In the genomic region with DNA sequence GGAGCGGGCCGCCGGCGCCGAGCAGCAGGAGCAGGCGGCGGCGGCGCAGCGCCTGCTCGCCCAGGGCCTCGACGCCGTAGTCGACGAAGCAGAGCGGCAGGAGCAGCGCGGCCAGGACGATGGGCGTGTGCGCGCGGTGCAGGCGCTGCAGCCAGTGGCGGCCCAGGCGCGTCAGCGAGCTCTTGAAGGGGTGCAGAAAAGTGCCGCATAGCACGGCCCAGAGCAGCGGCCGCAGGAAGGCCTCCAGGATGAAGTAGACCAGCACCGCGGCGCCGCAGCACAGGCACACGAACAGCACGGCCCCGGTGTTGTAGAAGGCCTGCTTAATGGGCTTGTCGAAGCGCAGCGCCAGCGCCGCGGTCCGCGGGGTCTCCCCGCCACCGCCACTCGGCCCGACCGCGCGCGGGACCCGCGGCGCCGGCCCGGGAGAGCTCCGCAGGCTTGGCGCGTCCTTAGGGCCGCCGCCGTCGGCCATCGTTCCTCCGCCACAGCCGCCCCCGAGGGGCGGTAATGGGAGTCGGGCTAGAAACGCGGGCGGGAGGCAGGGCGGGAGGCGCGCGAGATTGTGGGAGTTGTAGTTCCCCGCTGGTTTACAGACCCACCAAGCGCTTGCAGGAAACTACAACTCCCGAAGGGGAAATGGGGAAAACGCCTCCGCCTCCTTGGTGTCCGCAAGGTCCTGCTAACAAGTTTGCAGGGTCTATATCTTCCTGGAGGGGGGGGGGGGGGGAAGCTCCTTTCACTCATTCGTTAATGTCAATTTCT, we compare ENCODE assay signal across 1 cellular context.
TF ChIP-seq lines count a peak whose summit lies in the region.

A gene (minus strand): TSS at position 509 of the 765 bp plus-strand sequence. CDS start 34 bp downstream, at position 475.

TF ChIP-seq in K562, 482 proteins besides CTCF, POLR2A, EP300 and RAD21 (continued from another document and continues in another):
- TF ChIP-seq, protein P1, sequence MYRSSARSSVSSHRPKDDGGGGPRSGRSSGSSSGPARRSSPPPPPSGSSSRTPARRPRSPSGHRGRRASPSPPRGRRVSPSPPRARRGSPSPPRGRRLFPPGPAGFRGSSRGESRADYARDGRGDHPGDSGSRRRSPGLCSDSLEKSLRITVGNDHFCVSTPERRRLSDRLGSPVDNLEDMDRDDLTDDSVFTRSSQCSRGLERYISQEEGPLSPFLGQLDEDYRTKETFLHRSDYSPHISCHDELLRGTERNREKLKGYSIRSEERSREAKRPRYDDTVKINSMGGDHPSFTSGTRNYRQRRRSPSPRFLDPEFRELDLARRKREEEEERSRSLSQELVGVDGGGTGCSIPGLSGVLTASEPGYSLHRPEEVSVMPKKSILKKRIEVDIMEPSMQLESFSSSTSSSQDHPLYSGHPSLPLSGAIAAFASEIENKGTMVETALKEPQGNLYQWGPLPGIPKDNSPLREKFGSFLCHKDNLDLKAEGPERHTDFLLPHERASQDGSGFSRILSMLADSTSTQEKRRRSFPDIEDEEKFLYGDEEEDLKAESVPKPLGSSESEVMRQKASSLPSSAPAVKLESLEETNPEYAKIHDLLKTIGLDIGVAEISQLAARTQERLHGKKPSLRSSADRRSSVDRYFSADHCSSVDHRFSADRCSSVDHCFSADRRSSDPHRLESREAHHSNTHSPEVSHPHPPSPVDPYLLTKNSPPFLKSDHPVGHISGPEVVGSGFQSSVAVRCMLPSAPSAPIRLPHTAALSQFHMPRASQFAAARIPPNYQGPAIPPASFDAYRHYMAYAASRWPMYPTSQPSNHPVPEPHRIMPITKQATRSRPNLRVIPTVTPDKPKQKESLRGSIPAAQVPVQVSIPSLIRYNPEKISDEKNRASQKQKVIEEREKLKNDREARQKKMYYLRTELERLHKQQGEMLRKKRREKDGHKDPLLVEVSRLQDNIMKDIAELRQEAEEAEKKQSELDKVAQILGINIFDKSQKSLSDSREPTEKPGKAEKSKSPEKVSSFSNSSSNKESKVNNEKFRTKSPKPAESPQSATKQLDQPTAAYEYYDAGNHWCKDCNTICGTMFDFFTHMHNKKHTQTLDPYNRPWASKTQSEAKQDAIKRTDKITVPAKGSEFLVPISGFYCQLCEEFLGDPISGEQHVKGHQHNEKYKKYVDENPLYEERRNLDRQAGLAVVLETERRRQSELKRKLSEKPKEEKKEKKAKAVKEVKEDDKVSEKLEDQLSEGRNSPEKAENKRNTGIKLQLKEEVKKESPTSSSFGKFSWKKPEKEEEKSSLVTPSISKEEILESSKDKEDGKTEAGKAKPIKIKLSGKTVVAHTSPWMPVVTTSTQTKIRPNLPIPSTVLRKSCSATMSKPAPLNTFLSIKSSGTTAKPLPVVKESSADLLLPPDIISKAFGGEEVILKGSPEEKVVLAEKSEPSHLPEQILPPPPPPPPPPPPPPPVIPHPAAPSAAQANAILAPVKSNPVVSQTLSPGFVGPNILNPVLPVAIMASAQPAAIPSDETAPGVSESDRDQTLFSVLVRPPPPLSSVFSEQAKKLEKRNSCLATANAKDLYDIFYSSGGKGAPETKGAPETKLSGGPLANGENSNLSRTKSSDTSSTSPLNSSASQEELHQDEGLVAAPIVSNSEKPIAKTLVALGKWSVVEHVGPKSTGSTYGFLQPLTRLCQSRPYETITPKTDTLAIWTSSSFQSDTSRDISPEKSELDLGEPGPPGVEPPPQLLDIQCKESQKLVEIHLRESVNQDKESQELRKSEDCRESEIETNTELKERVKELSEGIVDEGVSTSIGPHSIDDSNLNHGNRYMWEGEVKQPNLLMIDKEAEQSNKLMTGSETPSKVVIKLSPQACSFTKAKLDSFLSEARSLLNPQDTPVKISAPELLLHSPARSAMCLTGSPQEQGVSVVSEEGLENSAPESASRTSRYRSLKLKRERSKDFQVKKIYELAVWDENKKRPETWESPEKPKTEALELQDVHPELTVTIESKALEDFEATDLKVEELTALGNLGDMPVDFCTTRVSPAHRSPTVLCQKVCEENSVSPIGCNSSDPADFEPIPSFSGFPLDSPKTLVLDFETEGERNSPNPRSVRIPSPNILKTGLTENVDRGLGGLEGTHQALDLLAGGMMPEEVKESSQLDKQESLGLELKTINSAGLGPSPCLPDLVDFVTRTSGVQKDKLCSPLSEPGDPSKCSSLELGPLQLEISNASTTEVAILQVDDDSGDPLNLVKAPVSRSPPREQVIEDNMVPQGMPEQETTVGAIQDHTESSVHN (IDR thresholded peaks at IDR 0.05; ENCODE audit: borderline replicate concordance in 1 of 2, low read depth in 1 of 2), result no peak
- TF ChIP-seq HDAC8 (tag; IDR thresholded peaks at IDR 0.05) (peak; percentile 61; the same call in 1 of the 2 replicates), YBX1 (IDR thresholded peaks at IDR 0.05) (no peak), ZNF316 (IDR thresholded peaks at IDR 0.05) (0 out of 2 replicates have a peak, but pooled peaks have one; percentile 6), NRF1 (conservative IDR thresholded peaks at IDR 0.05 in 1 of 2, IDR thresholded peaks at IDR 0.05 in 1 of 2) (peak in 1 of 2 experiments; percentile 68; a peak in 2 of 4 replicates), SMAD2 (IDR thresholded peaks at IDR 0.05; ENCODE audit: low read depth, low read length) (no peak), GABPB2 (CRISPR knock-in tag; conservative IDR thresholded peaks at IDR 0.05) (no peak), ZNF717 (CRISPR knock-in tag; IDR thresholded peaks at IDR 0.05) (no peak), BRD9 (IDR thresholded peaks at IDR 0.05; ENCODE audit: low read depth, partially characterized antibody) (no peak), DIDO1 (tag; IDR thresholded peaks at IDR 0.05; ENCODE audit: low read depth) (0 out of 2 replicates have a peak, but pooled peaks have one; percentile 53), ZNF24 (IDR thresholded peaks at IDR 0.05) (peak; percentile 41; the same call in 1 of the 2 replicates), ATF1 (CRISPR knock-in tag; IDR thresholded peaks at IDR 0.05) (no peak), ATF1 (tag; IDR thresholded peaks at IDR 0.05) (peak; percentile 79), POLR2B (IDR thresholded peaks at IDR 0.05; ENCODE audit: low read depth, partially characterized antibody) (no peak), HNRNPL (IDR thresholded peaks at IDR 0.05; ENCODE audit: low read depth, low read length) (no peak), NFE2 (IDR thresholded peaks at IDR 0.05; ENCODE audit: low read depth) (no peak), BRD4 (IDR thresholded peaks at IDR 0.05) (no peak), CC2D1A (IDR thresholded peaks at IDR 0.05) (peak; percentile 80), ARHGAP35 (IDR thresholded peaks at IDR 0.05; ENCODE audit: partially characterized antibody) (peak; percentile 81), NEUROD1 (IDR thresholded peaks at IDR 0.05; ENCODE audit: borderline replicate concordance, low read depth, low read length, partially characterized antibody) (peak; percentile 73), BCL6 (CRISPR knock-in tag; IDR thresholded peaks at IDR 0.05) (no peak), PHF20 (IDR thresholded peaks at IDR 0.05; ENCODE audit: partially characterized antibody) (no peak), ESRRB (CRISPR knock-in tag; IDR thresholded peaks at IDR 0.05; ENCODE audit: borderline replicate concordance) (no peak), HIVEP1 (CRISPR knock-in tag; IDR thresholded peaks at IDR 0.05) (no peak), NUFIP1 (IDR thresholded peaks at IDR 0.05; ENCODE audit: partially characterized antibody) (no peak), TCF7 (IDR thresholded peaks at IDR 0.05; ENCODE audit: borderline replicate concordance) (no peak), POLR2G (IDR thresholded peaks at IDR 0.05; ENCODE audit: low read depth, low read length) (peak; percentile 94), POLR2AphosphoS5 (IDR thresholded peaks at IDR 0.05; ENCODE audit: control insufficient read depth, insufficient read depth, low read depth, low read length) (peak; percentile 82), ZNF143 (CRISPR knock-in tag; IDR thresholded peaks at IDR 0.05) (peak; percentile 93)
- TF ChIP-seq, protein P2, sequence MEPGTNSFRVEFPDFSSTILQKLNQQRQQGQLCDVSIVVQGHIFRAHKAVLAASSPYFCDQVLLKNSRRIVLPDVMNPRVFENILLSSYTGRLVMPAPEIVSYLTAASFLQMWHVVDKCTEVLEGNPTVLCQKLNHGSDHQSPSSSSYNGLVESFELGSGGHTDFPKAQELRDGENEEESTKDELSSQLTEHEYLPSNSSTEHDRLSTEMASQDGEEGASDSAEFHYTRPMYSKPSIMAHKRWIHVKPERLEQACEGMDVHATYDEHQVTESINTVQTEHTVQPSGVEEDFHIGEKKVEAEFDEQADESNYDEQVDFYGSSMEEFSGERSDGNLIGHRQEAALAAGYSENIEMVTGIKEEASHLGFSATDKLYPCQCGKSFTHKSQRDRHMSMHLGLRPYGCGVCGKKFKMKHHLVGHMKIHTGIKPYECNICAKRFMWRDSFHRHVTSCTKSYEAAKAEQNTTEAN (CRISPR knock-in tag; IDR thresholded peaks at IDR 0.05), result peak; percentile 9; the same call in 1 of the 2 replicates
- TF ChIP-seq, protein P3, sequence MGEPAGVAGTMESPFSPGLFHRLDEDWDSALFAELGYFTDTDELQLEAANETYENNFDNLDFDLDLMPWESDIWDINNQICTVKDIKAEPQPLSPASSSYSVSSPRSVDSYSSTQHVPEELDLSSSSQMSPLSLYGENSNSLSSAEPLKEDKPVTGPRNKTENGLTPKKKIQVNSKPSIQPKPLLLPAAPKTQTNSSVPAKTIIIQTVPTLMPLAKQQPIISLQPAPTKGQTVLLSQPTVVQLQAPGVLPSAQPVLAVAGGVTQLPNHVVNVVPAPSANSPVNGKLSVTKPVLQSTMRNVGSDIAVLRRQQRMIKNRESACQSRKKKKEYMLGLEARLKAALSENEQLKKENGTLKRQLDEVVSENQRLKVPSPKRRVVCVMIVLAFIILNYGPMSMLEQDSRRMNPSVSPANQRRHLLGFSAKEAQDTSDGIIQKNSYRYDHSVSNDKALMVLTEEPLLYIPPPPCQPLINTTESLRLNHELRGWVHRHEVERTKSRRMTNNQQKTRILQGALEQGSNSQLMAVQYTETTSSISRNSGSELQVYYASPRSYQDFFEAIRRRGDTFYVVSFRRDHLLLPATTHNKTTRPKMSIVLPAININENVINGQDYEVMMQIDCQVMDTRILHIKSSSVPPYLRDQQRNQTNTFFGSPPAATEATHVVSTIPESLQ (CRISPR knock-in tag; IDR thresholded peaks at IDR 0.05), result no peak
- TF ChIP-seq, protein P4, sequence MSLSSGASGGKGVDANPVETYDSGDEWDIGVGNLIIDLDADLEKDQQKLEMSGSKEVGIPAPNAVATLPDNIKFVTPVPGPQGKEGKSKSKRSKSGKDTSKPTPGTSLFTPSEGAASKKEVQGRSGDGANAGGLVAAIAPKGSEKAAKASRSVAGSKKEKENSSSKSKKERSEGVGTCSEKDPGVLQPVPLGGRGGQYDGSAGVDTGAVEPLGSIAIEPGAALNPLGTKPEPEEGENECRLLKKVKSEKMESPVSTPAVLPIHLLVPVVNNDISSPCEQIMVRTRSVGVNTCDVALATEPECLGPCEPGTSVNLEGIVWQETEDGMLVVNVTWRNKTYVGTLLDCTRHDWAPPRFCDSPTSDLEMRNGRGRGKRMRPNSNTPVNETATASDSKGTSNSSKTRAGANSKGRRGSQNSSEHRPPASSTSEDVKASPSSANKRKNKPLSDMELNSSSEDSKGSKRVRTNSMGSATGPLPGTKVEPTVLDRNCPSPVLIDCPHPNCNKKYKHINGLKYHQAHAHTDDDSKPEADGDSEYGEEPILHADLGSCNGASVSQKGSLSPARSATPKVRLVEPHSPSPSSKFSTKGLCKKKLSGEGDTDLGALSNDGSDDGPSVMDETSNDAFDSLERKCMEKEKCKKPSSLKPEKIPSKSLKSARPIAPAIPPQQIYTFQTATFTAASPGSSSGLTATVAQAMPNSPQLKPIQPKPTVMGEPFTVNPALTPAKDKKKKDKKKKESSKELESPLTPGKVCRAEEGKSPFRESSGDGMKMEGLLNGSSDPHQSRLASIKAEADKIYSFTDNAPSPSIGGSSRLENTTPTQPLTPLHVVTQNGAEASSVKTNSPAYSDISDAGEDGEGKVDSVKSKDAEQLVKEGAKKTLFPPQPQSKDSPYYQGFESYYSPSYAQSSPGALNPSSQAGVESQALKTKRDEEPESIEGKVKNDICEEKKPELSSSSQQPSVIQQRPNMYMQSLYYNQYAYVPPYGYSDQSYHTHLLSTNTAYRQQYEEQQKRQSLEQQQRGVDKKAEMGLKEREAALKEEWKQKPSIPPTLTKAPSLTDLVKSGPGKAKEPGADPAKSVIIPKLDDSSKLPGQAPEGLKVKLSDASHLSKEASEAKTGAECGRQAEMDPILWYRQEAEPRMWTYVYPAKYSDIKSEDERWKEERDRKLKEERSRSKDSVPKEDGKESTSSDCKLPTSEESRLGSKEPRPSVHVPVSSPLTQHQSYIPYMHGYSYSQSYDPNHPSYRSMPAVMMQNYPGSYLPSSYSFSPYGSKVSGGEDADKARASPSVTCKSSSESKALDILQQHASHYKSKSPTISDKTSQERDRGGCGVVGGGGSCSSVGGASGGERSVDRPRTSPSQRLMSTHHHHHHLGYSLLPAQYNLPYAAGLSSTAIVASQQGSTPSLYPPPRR (CRISPR knock-in tag; IDR thresholded peaks at IDR 0.05; ENCODE audit: borderline replicate concordance), result no peak
- TF ChIP-seq, protein P5, sequence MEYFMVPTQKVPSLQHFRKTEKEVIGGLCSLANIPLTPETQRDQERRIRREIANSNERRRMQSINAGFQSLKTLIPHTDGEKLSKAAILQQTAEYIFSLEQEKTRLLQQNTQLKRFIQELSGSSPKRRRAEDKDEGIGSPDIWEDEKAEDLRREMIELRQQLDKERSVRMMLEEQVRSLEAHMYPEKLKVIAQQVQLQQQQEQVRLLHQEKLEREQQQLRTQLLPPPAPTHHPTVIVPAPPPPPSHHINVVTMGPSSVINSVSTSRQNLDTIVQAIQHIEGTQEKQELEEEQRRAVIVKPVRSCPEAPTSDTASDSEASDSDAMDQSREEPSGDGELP (CRISPR knock-in tag; IDR thresholded peaks at IDR 0.05; ENCODE audit: borderline replicate concordance), result no peak
